ENCODE assay signal across 8 cellular contexts in the genomic region with DNA sequence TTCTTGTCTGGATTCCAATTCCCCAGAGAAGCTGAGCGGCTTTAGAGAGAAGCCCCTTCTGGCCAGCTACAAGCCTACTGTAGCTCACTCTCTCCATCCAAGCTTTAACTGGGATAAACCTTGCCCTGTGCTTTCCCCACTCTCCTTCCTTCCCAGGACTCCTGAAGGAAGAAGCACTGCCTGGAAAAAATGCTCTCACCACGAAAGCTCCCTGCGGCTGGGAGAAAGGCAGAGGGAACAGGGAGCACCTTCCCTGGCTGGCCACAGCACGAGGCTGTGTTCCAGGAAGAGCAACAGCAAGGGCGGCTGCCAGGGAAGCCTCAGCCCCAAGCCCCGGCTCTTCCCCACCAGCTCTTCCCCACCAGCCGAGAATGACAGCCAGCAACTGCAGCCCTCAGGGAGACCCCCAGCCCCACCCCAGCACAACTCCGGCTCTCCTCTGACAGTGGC. TPM values are rescaled to one million over a fixed set of nuclear protein-coding genes. Genes with fewer than 3 reads are reported as not detected.
A peak's percentile ranks its signal among the peaks of the same experiment; 100 is the strongest.
DNase-seq lines count a peak whose midpoint lies in the region; ATAC-seq, FAIRE-seq and TF ChIP-seq lines count a peak whose summit lies in the region.

No MANE protein-coding gene starts in this region.

- H3K27me3 Mint-ChIP-seq in effector memory CD8-positive, alpha-beta T cell, result no peaks in the 10 kb centered on the region
- H3K27me3 Mint-ChIP-seq in naive B cell, result no peaks in the 10 kb centered on the region

- no peak for TF ChIP-seq CTCF in OCI-LY3 (IDR thresholded peaks at IDR 0.05; ENCODE audit: low read depth, low read length)

- peak overlapping the region; percentile 95 to 97 for H3K27ac Mint-ChIP-seq in effector memory CD8-positive, alpha-beta T cell
- H3K27ac Mint-ChIP-seq in naive B cell, result peak overlapping the region; percentile 95 to 99 (median 98)

- peaks cover 100% of the 10 kb centered on the region for H3K79me2 ChIP-seq in OCI-LY3 (ENCODE audit: low read length)

- peak overlapping the region; percentile 72 for H3K4me3 ChIP-seq in OCI-LY3 (ENCODE audit: low read length)

- H3K27me3 ChIP-seq in OCI-LY3 (ENCODE audit: low read depth, low read length), result no peaks in the 10 kb centered on the region

- peaks cover 85% of the 10 kb centered on the region for H4K20me1 ChIP-seq in OCI-LY3 (ENCODE audit: insufficient read depth, low read length)

- H3K36me3 ChIP-seq in OCI-LY3 (replicated peaks; ENCODE audit: low read depth, low read length), result peaks cover 37% of the 10 kb centered on the region

- no peak for FAIRE-seq in GM19239 (lab: Jason Lieb, UNC)

- peak overlapping the region; percentile 99 for H3K4me2 ChIP-seq in OCI-LY3 (ENCODE audit: low read length)

- peaks cover 82 to 86% of the 10 kb centered on the region in 2 donors for H3K4me1 Mint-ChIP-seq in effector memory CD8-positive, alpha-beta T cell (ENCODE audit: low read depth in 2 of 2)
- peaks cover 71 to 89% (median 87%) of the 10 kb centered on the region in 3 donors for H3K4me1 Mint-ChIP-seq in naive B cell

- peak overlapping the region; percentile 69 for H3K27ac ChIP-seq in OCI-LY3 (ENCODE audit: low read length)

- ATAC-seq in effector memory CD8-positive, alpha-beta T cell (replicated peaks), result no peak
- no peak for ATAC-seq in naive B cell (ENCODE audit: low read depth in 2 of 2)
- no peak for ATAC-seq in HG02885 (IDR thresholded peaks at IDR 0.05; ENCODE audit: poor library complexity, unreplicated experiment)

- H2AFZ ChIP-seq in OCI-LY3 (ENCODE audit: low read depth, low read length), result no peak overlapping the region

- H3K4me1 ChIP-seq in OCI-LY3 (ENCODE audit: low read length), result peaks cover 72% of the 10 kb centered on the region

- H3K9me3 Mint-ChIP-seq in effector memory CD8-positive, alpha-beta T cell, result no peaks in the 10 kb centered on the region
- no peaks in the 10 kb centered on the region for H3K9me3 Mint-ChIP-seq in naive B cell

- H3K4me3 Mint-ChIP-seq in effector memory CD8-positive, alpha-beta T cell, result peak overlapping the region; percentile 93 to 95
- H3K4me3 Mint-ChIP-seq in naive B cell, result peak overlapping the region; percentile 77 to 97 (median 89)

- peak; percentile 28 for DNase-seq in CD1c-positive myeloid dendritic cell (ENCODE audit: extremely low spot score)
- no peak for DNase-seq in effector memory CD8-positive, alpha-beta T cell
- no peak for DNase-seq in naive B cell
- DNase-seq in superior temporal gyrus (ENCODE audit: extremely low spot score), result no peak
- no peak for DNase-seq in NCI-H446 treated with DMSO at 0.1 percent for 48 hours (lab: John Stamatoyannopoulos, UW)
- no peak for DNase-seq in GM19239 (ENCODE audit: insufficient read length, low spot score)

- H3K36me3 Mint-ChIP-seq in effector memory CD8-positive, alpha-beta T cell (ENCODE audit: insufficient read depth), result peaks cover 60% of the 10 kb centered on the region
- H3K36me3 Mint-ChIP-seq in naive B cell, result no peaks in the 10 kb centered on the region

- no peaks in the 10 kb centered on the region for H3K9me3 ChIP-seq in OCI-LY3 (ENCODE audit: insufficient read depth, low read length)

- H3K9ac ChIP-seq in OCI-LY3 (ENCODE audit: low read length), result peak overlapping the region; percentile 45

RNA-seq across cellular contexts. Expression of a gene that starts 40.8 kb away (rescaled TPM):
- 10 to 100 TPM; 10.6 to 19.7 (median 15.4) TPM for polyA plus RNA-seq in naive B cell (ENCODE audit: low read depth in 6 of 6)
